ENCODE assay signal across 8 cellular contexts in the genomic region with DNA sequence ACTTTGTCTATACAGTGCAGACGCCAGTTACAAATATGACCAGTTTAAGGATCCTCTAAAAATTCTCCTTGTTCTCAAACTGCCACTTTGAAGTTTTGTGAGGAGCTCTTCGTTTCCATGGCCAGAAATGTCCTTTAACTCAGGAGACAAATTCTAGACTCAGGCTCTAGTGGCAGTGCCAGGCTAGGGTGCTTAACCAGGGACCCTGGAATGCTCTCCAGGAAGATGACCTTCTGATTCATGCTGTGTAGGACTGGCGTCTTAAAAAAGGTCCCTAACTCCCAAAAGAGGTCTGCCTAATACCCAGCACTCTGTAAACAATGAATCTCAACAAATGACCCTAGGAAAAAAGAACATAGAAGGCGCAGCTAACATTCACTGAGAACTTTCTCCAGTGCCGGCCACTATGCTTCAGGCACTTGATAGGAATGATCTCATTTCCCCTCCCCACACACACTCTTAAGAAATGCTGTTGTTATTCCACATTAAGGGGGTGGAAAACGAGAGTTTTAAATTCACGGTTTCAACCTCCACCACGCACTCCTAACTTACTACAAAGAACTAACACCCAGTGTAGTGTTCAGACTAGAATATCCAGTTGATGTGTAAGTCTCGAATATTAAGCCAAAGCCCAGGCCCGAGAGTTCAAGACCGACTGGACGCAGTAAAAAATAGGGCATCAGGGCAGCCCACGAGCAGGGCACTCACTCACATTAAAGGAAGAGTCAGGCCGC. TPM values are rescaled to one million over a fixed set of nuclear protein-coding genes. Genes with fewer than 3 reads are reported as not detected.
DNase-seq lines count a peak whose midpoint lies in the region; ATAC-seq, FAIRE-seq and TF ChIP-seq lines count a peak whose summit lies in the region.

No MANE protein-coding gene starts in this region.

- WGBS in heart right ventricle, 2 donors, result 2 to 3% methylated on average over 14 of the region's 14 CpGs
- WGBS in sigmoid colon, 2 donors, result 3 to 6% methylated on average over 14 of the region's 14 CpGs

- H3K9me3 ChIP-seq in heart right ventricle, result no peaks in the 10 kb centered on the region
- no peaks in the 10 kb centered on the region for H3K9me3 ChIP-seq in sigmoid colon

- peak overlapping the region; percentile 100 for H3K4me3 Mint-ChIP-seq in activated T-cell treated with anti-CD3 and anti-CD28 coated beads, Interleukin-2, amount 50 U/mL, for 4 hours

- H3K4me3 ChIP-seq in heart right ventricle (peak overlapping the region; percentile 36 to 88 (median 82)), sigmoid colon (peak overlapping the region; percentile 67 to 93 (median 70))

- peaks cover 0 to 53% (median 39%) of the 10 kb centered on the region in 9 donors for H3K36me3 ChIP-seq in heart right ventricle
- H3K36me3 ChIP-seq in sigmoid colon, result peaks cover 33 to 49% (median 40%) of the 10 kb centered on the region in 4 donors

- peaks cover 27% of the 10 kb centered on the region for H3K4me1 Mint-ChIP-seq in activated T-cell treated with anti-CD3 and anti-CD28 coated beads, Interleukin-2, amount 50 U/mL, for 4 hours (ENCODE audit: low read depth)

- FAIRE-seq in RCC 7860 (lab: Jason Lieb, UNC), result no peak

- peak; percentile 54 for DNase-seq in GM10266 (ENCODE audit: extremely low spot score)
- DNase-seq in activated T-cell treated with anti-CD3 and anti-CD28 coated beads, Interleukin-2, amount 50 U/mL, for 4 hours, result no peak
- DNase-seq in heart right ventricle, result no peak
- no peak for DNase-seq in sigmoid colon
- DNase-seq in RCC 7860 (ENCODE audit: low spot score), result no peak
- no peak for DNase-seq in SW480 (ENCODE audit: low spot score)
- no peak for DNase-seq in hippocampal formation (lab: John Stamatoyannopoulos, UW)

- TF ChIP-seq CTCF in GM10266 (IDR thresholded peaks at IDR 0.05; ENCODE audit: control insufficient read depth, insufficient read depth, low read depth, missing control alignments) (no peak), heart right ventricle (IDR thresholded peaks at IDR 0.05) (no peak), sigmoid colon (IDR thresholded peaks at IDR 0.05) (no peak)

- no peak for TF ChIP-seq EP300 in sigmoid colon (IDR thresholded peaks at IDR 0.05)

- ATAC-seq in HG03039 (IDR thresholded peaks at IDR 0.05; ENCODE audit: unreplicated experiment) (peak; percentile 13), heart right ventricle (peak in 1 of 8 donors; percentile 7)
- peak; percentile 54 for ATAC-seq in activated T-cell treated with anti-CD3 and anti-CD28 coated beads, Interleukin-2, amount 50 U/mL, for 4 hours

- TF ChIP-seq POLR2A in sigmoid colon (IDR thresholded peaks at IDR 0.05), result no peak

- H3K27me3 Mint-ChIP-seq in activated T-cell treated with anti-CD3 and anti-CD28 coated beads, Interleukin-2, amount 50 U/mL, for 4 hours (ENCODE audit: low read depth), result no peaks in the 10 kb centered on the region

- peaks cover 34% of the 10 kb centered on the region for H3K36me3 Mint-ChIP-seq in activated T-cell treated with anti-CD3 and anti-CD28 coated beads, Interleukin-2, amount 50 U/mL, for 4 hours (ENCODE audit: insufficient read depth)

- no peaks in the 10 kb centered on the region for H3K9me3 Mint-ChIP-seq in activated T-cell treated with anti-CD3 and anti-CD28 coated beads, Interleukin-2, amount 50 U/mL, for 4 hours

- intact Hi-C loops in heart right ventricle (cut with DNase I), result loop anchor here in 2 of 10 donors (2.0 to 5.0 kb wide), 2 partner anchors 34 to 77 kb away; a partner anchor contains a TSS
- intact Hi-C loops in sigmoid colon (cut with DNase I), result loop anchor here (2.0 kb wide), 1 partner anchor 26 kb away; no protein-coding TSS in a partner anchor

- H3K4me1 ChIP-seq in heart right ventricle, result peaks cover 14 to 47% (median 31%) of the 10 kb centered on the region in 9 donors
- peaks cover 0 to 25% (median 21%) of the 10 kb centered on the region in 4 donors for H3K4me1 ChIP-seq in sigmoid colon

- H3K27me3 ChIP-seq in heart right ventricle (no peaks in the 10 kb centered on the region), sigmoid colon (no peaks in the 10 kb centered on the region)

- H3K27ac ChIP-seq in heart right ventricle (peak overlapping the region; percentile 61 to 95 (median 90)), sigmoid colon (peak overlapping the region; percentile 83 to 96 (median 90))

RNA-seq across cellular contexts. Expression of a gene that starts 0.8 kb away (rescaled TPM):
- 100 to 1,000 TPM; 138 to 180 (median 158) TPM for total RNA-seq in activated T-cell treated with anti-CD3 and anti-CD28 coated beads, Interleukin-2, amount 50 U/mL, for 4 hours
- total RNA-seq in heart right ventricle (10 to 100 TPM; 28.3 to 58.7 (median 36.7) TPM), sigmoid colon (10 to 100 TPM; 33.2 to 68.1 (median 43.0) TPM)
- polyA plus RNA-seq in heart right ventricle (10 to 100 TPM; 66.6 to 96.7 TPM), sigmoid colon (10 to 100 TPM; 20.3 to 63.3 (median 22.8) TPM)

RNA-seq across cellular contexts. Expression of a gene that starts 12.7 kb away (rescaled TPM):
- 10 to 100 TPM in 2 of 3 donors, 1 to 10 TPM in 1; 9.4 to 12.1 (median 11.6) TPM for total RNA-seq in activated T-cell treated with anti-CD3 and anti-CD28 coated beads, Interleukin-2, amount 50 U/mL, for 4 hours
- total RNA-seq in heart right ventricle, result 10 to 100 TPM; 21.9 to 28.6 (median 23.5) TPM
- 10 to 100 TPM; 30.9 to 75.3 TPM for polyA plus RNA-seq in heart right ventricle
- total RNA-seq in sigmoid colon, result 10 to 100 TPM; 16.0 to 27.1 (median 24.1) TPM
- polyA plus RNA-seq in sigmoid colon, result 10 to 100 TPM in 2 of 3 donors, 1 to 10 TPM in 1; 9.0 to 30.9 (median 15.5) TPM

RNA-seq across cellular contexts. Expression of a gene that starts 17.3 kb away (rescaled TPM):
- 10 to 100 TPM; 26.8 to 35.4 (median 31.6) TPM for total RNA-seq in activated T-cell treated with anti-CD3 and anti-CD28 coated beads, Interleukin-2, amount 50 U/mL, for 4 hours
- total RNA-seq in heart right ventricle, result 10 to 100 TPM in 8 of 10 donors, 1 to 10 TPM in 2; 9.4 to 27.2 (median 17.4) TPM
- 10 to 100 TPM; 24.8 to 54.4 TPM for polyA plus RNA-seq in heart right ventricle
- 10 to 100 TPM; 38.2 to 49.6 (median 43.0) TPM for total RNA-seq in sigmoid colon
- 10 to 100 TPM; 27.0 to 63.9 (median 38.4) TPM for polyA plus RNA-seq in sigmoid colon

RNA-seq across cellular contexts. Expression of a gene that starts 27.4 kb away (rescaled TPM):
- 10 to 100 TPM; 22.3 to 31.6 (median 28.4) TPM for total RNA-seq in activated T-cell treated with anti-CD3 and anti-CD28 coated beads, Interleukin-2, amount 50 U/mL, for 4 hours
- total RNA-seq in heart right ventricle (10 to 100 TPM; 16.8 to 27.0 (median 19.0) TPM), sigmoid colon (10 to 100 TPM; 27.1 to 37.8 (median 31.2) TPM)
- polyA plus RNA-seq in heart right ventricle (10 to 100 TPM; 13.6 to 31.9 TPM), sigmoid colon (10 to 100 TPM; 27.8 to 31.2 (median 28.9) TPM)

RNA-seq across cellular contexts. Expression of a gene that starts 28.2 kb away (rescaled TPM):
- under 1 TPM; 0.63 to 0.92 (median 0.89) TPM for total RNA-seq in activated T-cell treated with anti-CD3 and anti-CD28 coated beads, Interleukin-2, amount 50 U/mL, for 4 hours
- total RNA-seq in heart right ventricle (not detected), sigmoid colon (1 to 10 TPM in 1 of 4 donors, not detected in 3; 2.1 TPM)
- polyA plus RNA-seq in heart right ventricle (not detected), sigmoid colon (not detected)
